In genomic region chr18:9714832-9715343, GRCh38 we compare ENCODE assay signal across 1 cellular context.
TF ChIP-seq lines count a peak whose summit lies in the region.

No MANE protein-coding gene starts in this region.

TF ChIP-seq in WTC11, 78 proteins besides CTCF, POLR2A, EP300 and RAD21 (continued from another document):
- TF ChIP-seq ATF1 (CRISPR knock-in tag; IDR thresholded peaks at IDR 0.05) = no peak
